ENCODE assay signal across 26 cellular contexts in genomic region chr11:59659981-59660380, GRCh38. TPM values are rescaled to one million over a fixed set of nuclear protein-coding genes. Genes with fewer than 3 reads are reported as not detected.
A peak's percentile ranks its signal among the peaks of the same experiment; 100 is the strongest.
DNase-seq lines count a peak whose midpoint lies in the region; ATAC-seq and TF ChIP-seq lines count a peak whose summit lies in the region.
"Had no signal": no experiment of that assay in that cellular context is flagged by ENCODE, and none has a peak within 500 bp of the region (broad histone marks: within the 10 kb centered on the region; RNA-seq: fewer than 3 reads in every experiment).

No MANE protein-coding gene starts in this region.

- H3K4me3 Mint-ChIP-seq in CD14-positive monocyte, result peak overlapping the region in 1 of 2 donors; percentile 50
- H3K4me3 Mint-ChIP-seq in activated CD4-positive, alpha-beta memory T cell treated with anti-CD3 and anti-CD28 coated beads, Interleukin-2, amount 10 ng/mL, durations not matched to agents 7 days and 5 days, result no peak overlapping the region
- H3K4me3 Mint-ChIP-seq: activated CD8-positive, alpha-beta memory T cell treated with anti-CD3 and anti-CD28 coated beads, Interleukin-2, amount 10 ng/mL, durations not matched to agents 7 days and 5 days; nephron had no signal

- TF ChIP-seq CTCF in CD14-positive monocyte (IDR thresholded peaks at IDR 0.05), result no peak

- peaks cover 20% of the 10 kb centered on the region for H3K4me1 Mint-ChIP-seq in CD14-positive monocyte
- peaks cover 28% of the 10 kb centered on the region for H3K4me1 Mint-ChIP-seq in activated CD4-positive, alpha-beta memory T cell treated with anti-CD3 and anti-CD28 coated beads, Interleukin-2, amount 10 ng/mL, durations not matched to agents 7 days and 5 days
- H3K4me1 Mint-ChIP-seq: nephron had no signal

- peak overlapping the region; percentile 78 to 88 (median 85) for H3K27ac Mint-ChIP-seq in CD14-positive monocyte
- peak overlapping the region; percentile 17 for H3K27ac Mint-ChIP-seq in activated CD4-positive, alpha-beta memory T cell treated with anti-CD3 and anti-CD28 coated beads, Interleukin-2, amount 10 ng/mL, durations not matched to agents 7 days and 5 days
- H3K27ac Mint-ChIP-seq: nephron had no signal

- peaks cover 0 to 2% (median 0%) of the 10 kb centered on the region in 3 donors for H3K27me3 Mint-ChIP-seq in CD14-positive monocyte (ENCODE audit: low read depth in 3 of 3)
- no peaks in the 10 kb centered on the region for H3K27me3 Mint-ChIP-seq in activated CD4-positive, alpha-beta memory T cell treated with anti-CD3 and anti-CD28 coated beads, Interleukin-2, amount 10 ng/mL, durations not matched to agents 7 days and 5 days
- H3K27me3 Mint-ChIP-seq: activated CD8-positive, alpha-beta memory T cell treated with anti-CD3 and anti-CD28 coated beads, Interleukin-2, amount 10 ng/mL, durations not matched to agents 7 days and 5 days; brain had no signal

- ATAC-seq in GM21717 (IDR thresholded peaks at IDR 0.05; ENCODE audit: unreplicated experiment) (no peak), HG03159 (IDR thresholded peaks at IDR 0.05; ENCODE audit: unreplicated experiment) (no peak)
- ATAC-seq: activated CD8-positive, alpha-beta memory T cell treated with anti-CD3 and anti-CD28 coated beads, Interleukin-2, amount 10 ng/mL, durations not matched to agents 7 days and 5 days; gastroesophageal sphincter; psoas muscle had no signal

- POLR2A ChIA-PET in activated CD4-positive, alpha-beta memory T cell treated with anti-CD3 and anti-CD28 coated beads, Interleukin-2, amount 10 ng/mL, durations not matched to agents 7 days and 5 days (lab: Charles Lee), result no interaction called here

- peaks cover 55 to 74% of the 10 kb centered on the region in 2 donors for H3K36me3 Mint-ChIP-seq in CD14-positive monocyte
- H3K36me3 Mint-ChIP-seq in activated CD4-positive, alpha-beta memory T cell treated with anti-CD3 and anti-CD28 coated beads, Interleukin-2, amount 10 ng/mL, durations not matched to agents 7 days and 5 days (ENCODE audit: low read depth), result peaks cover 70% of the 10 kb centered on the region

- CTCF ChIA-PET in activated CD4-positive, alpha-beta memory T cell treated with anti-CD3 and anti-CD28 coated beads, Interleukin-2, amount 10 ng/mL, durations not matched to agents 7 days and 5 days (lab: Charles Lee), result interaction anchor here (1.4 kb wide), 1 partner anchor 9 kb away, joined by 3 read pairs; the partner anchor contains the start of gene PATL1

- DNase-seq in CD14-positive monocyte (ENCODE audit: low spot score), result no peak
- peak; percentile 20 for DNase-seq in EH (ENCODE audit: low read depth)
- DNase-seq in activated CD4-positive, alpha-beta memory T cell treated with anti-CD3 and anti-CD28 coated beads, Interleukin-2, amount 10 ng/mL, durations not matched to agents 7 days and 5 days, result no peak
- DNase-seq in medulla oblongata (ENCODE audit: extremely low spot score), result peak; percentile 13
- DNase-seq in AG08395 (ENCODE audit: low spot score), result no peak
- no peak for DNase-seq in D341Med (ENCODE audit: low spot score)
- DNase-seq: activated CD8-positive, alpha-beta memory T cell treated with anti-CD3 and anti-CD28 coated beads, Interleukin-2, amount 10 ng/mL, durations not matched to agents 7 days and 5 days; activated naive CD4-positive, alpha-beta T cell treated with Interleukin-2 at 50 U/mL for 16 hours; cortex of kidney; DMS153; KG1; NCI-H1092 treated with DMSO at 0.1 percent for 48 hours; NCI-H2171 treated with DMSO at 0.1 percent for 48 hours; NCI-H748 treated with DMSO at 0.1 percent for 48 hours; psoas muscle; stimulated activated naive CD4-positive, alpha-beta T cell treated with Interleukin-2 at 50 U/mL for 16 hours; trophoblast cell; WERI-Rb-1 had no signal

- intact Hi-C loops in CD14-positive monocyte (cut with micrococcal nuclease), result loop anchor here (10.0 kb wide), 2 partner anchors 95 kb away; partner anchors contain the start of gene STX3 (in 2 of the 2)

- H3K9me3 Mint-ChIP-seq in CD14-positive monocyte, result no peaks in the 10 kb centered on the region
- no peaks in the 10 kb centered on the region for H3K9me3 Mint-ChIP-seq in activated CD4-positive, alpha-beta memory T cell treated with anti-CD3 and anti-CD28 coated beads, Interleukin-2, amount 10 ng/mL, durations not matched to agents 7 days and 5 days
- H3K9me3 Mint-ChIP-seq: brain, nephron had no signal

RNA-seq across cellular contexts. Expression of gene PATL1, which starts 8.9 kb away (rescaled TPM):
- polyA plus RNA-seq in CD14-positive monocyte, result 1 to 10 TPM; 4.1 to 5.1 TPM
- 10 to 100 TPM; 56.4 to 56.8 TPM for total RNA-seq in activated CD4-positive, alpha-beta memory T cell treated with anti-CD3 and anti-CD28 coated beads, Interleukin-2, amount 10 ng/mL, durations not matched to agents 7 days and 5 days

RNA-seq across cellular contexts. Expression of gene OSBP, which starts 44.4 kb away (rescaled TPM):
- 10 to 100 TPM in 1 of 2 donors, 1 to 10 TPM in 1; 9.8 to 11.9 TPM for polyA plus RNA-seq in CD14-positive monocyte
- 10 to 100 TPM; 40.4 to 41.5 TPM for total RNA-seq in activated CD4-positive, alpha-beta memory T cell treated with anti-CD3 and anti-CD28 coated beads, Interleukin-2, amount 10 ng/mL, durations not matched to agents 7 days and 5 days

RNA-seq across cellular contexts. Expression of gene OR10V1, which starts 53.7 kb away (rescaled TPM):
- not detected for polyA plus RNA-seq in CD14-positive monocyte
- total RNA-seq in activated CD4-positive, alpha-beta memory T cell treated with anti-CD3 and anti-CD28 coated beads, Interleukin-2, amount 10 ng/mL, durations not matched to agents 7 days and 5 days, result not detected
- total RNA-seq: activated CD8-positive, alpha-beta memory T cell treated with anti-CD3 and anti-CD28 coated beads, Interleukin-2, amount 10 ng/mL, durations not matched to agents 7 days and 5 days; epithelial cell of proximal tubule; gastroesophageal sphincter; liver; psoas muscle had no signal
- polyA plus RNA-seq: BJ, liver, psoas muscle had no signal

Comparison
In these comparisons a context has a peak if more than half of its experiments do, and no peak if none do; other contexts are left out.
1. DNase-seq: peak in EH (single experiment) and medulla oblongata (single experiment); none in CD14-positive monocyte (single experiment), activated CD4-positive, alpha-beta memory T cell treated with anti-CD3 and anti-CD28 coated beads, Interleukin-2, amount 10 ng/mL, durations not matched to agents 7 days and 5 days (single experiment), AG08395 (single experiment) and D341Med (single experiment).